Comparison of ENCODE assay signal across 6 cellular contexts in the genomic region with DNA sequence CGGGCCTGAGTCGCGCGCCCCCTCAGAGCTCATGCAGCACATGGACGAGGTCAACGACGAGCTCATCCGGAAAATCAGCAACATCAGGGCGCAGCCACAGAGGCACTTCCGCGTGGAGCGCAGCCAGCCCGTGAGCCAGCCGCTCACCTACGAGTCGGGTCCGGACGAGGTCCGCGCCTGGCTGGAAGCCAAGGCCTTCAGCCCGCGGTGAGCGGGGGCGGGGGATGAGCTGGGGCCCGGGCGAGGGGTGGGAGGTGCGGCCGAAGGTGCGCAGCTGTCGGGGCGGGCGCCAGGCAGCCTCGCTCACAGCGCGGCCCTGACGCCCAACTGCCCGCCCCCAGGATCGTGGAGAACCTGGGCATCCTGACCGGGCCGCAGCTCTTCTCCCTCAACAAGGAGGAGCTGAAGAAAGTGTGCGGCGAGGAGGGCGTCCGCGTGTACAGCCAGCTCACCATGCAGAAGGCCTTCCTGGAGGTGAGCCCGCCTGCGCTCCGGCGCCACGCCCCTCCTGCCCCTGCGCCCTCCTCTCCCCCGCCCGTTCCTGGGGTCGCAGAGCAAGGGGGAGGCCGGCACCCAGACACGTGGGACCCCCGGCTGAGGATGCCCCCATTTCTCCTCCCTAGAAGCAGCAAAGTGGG. TPM values are rescaled to one million over a fixed set of nuclear protein-coding genes. Genes with fewer than 3 reads are reported as not detected.
DNase-seq lines count a peak whose midpoint lies in the region; ATAC-seq and TF ChIP-seq lines count a peak whose summit lies in the region.

No MANE protein-coding gene starts in this region.

- H3K4me1 ChIP-seq in gastrocnemius medialis, result peaks cover 4 to 27% of the 10 kb centered on the region in 2 donors

- H3K36me3 ChIP-seq in gastrocnemius medialis, result no peaks in the 10 kb centered on the region

- peaks cover 37 to 54% (median 50%) of the 10 kb centered on the region in 3 donors for H3K27me3 ChIP-seq in gastrocnemius medialis

- intact Hi-C loops in gastrocnemius medialis (cut with DNase I; ENCODE audit: low total_unique reads), result no loop called here

- TF ChIP-seq CTCF in GM12875 (IDR thresholded peaks at IDR 0.05; ENCODE audit: borderline replicate concordance, insufficient read depth, low read depth, low read length) (no peak), gastrocnemius medialis (IDR thresholded peaks at IDR 0.05 in 4 of 5, conservative IDR thresholded peaks at IDR 0.05 in 1 of 5) (no peak)

- H3K27ac ChIP-seq in gastrocnemius medialis, result no peak overlapping the region

- DNase-seq in RPMI8226 (peak; percentile 95), dermis microvascular lymphatic vessel endothelial cell (ENCODE audit: low read depth in 2 of 2) (peak; percentile 48 to 58), gastrocnemius medialis (no peak), GM19240 (ENCODE audit: insufficient read length, low spot score) (no peak)

- in situ Hi-C loops in gastrocnemius medialis (cut with MboI; ENCODE audit: low sequenced_read_pairs in 4 of 4), result loop anchor here in 1 of 4 donors (25.0 kb wide), 1 partner anchor 164 kb away; a partner anchor contains a TSS

- ATAC-seq in gastrocnemius medialis (no peak), GM18873 (IDR thresholded peaks at IDR 0.05; ENCODE audit: low FRiP score, unreplicated experiment) (no peak)

- no peak for TF ChIP-seq POLR2A in gastrocnemius medialis (IDR thresholded peaks at IDR 0.05)

- H3K9me3 ChIP-seq in gastrocnemius medialis, result no peaks in the 10 kb centered on the region

- H3K4me3 ChIP-seq in GM12875 (ENCODE audit: low read depth, low read length) (peak overlapping the region; percentile 21), gastrocnemius medialis (peak overlapping the region in 3 of 4 donors; percentile 9 to 30 (median 11))

RNA-seq across cellular contexts. Expression of a gene that starts 20.4 kb away (rescaled TPM):
- total RNA-seq in dermis microvascular lymphatic vessel endothelial cell, result 2.7 and 3.0 TPM in 2 replicates
- total RNA-seq in gastrocnemius medialis, result 1 to 10 TPM in 3 of 4 donors, under 1 TPM in 1; 0.42 to 3.3 (median 1.8) TPM

RNA-seq across cellular contexts. Expression of a gene that starts 20.9 kb away (rescaled TPM):
- 112 and 113 TPM in 2 replicates for total RNA-seq in dermis microvascular lymphatic vessel endothelial cell
- total RNA-seq in gastrocnemius medialis, result 100 to 1,000 TPM in 3 of 4 donors, 10 to 100 TPM in 1; 98.6 to 167 (median 153) TPM

RNA-seq across cellular contexts. Expression of a gene that starts 30.8 kb away (rescaled TPM):
- total RNA-seq in dermis microvascular lymphatic vessel endothelial cell, result 7.6 and 15.3 TPM in 2 replicates
- 10 to 100 TPM in 3 of 4 donors, 1 to 10 TPM in 1; 3.2 to 22.3 (median 14.3) TPM for total RNA-seq in gastrocnemius medialis

RNA-seq across cellular contexts. Expression of a gene that starts 31.4 kb away (rescaled TPM):
- total RNA-seq in dermis microvascular lymphatic vessel endothelial cell, result 30.9 and 37.6 TPM in 2 replicates
- 10 to 100 TPM; 14.8 to 42.4 (median 25.2) TPM for total RNA-seq in gastrocnemius medialis

RNA-seq across cellular contexts. Expression of a gene that starts 50.9 kb away (rescaled TPM):
- total RNA-seq in dermis microvascular lymphatic vessel endothelial cell (19.3 and 32.4 TPM in 2 replicates), gastrocnemius medialis (10 to 100 TPM in 2 of 4 donors, 1 to 10 TPM in 2; 3.5 to 10.6 (median 9.4) TPM)

Comparison
In these comparisons a context has a peak if more than half of its experiments do, and no peak if none do; other contexts are left out.
1. DNase-seq: peak in RPMI8226 (single experiment) and dermis microvascular lymphatic vessel endothelial cell (2 of 2); none in gastrocnemius medialis (0 of 2) and GM19240 (single experiment).